In genomic region chr3:30012941-30013543, GRCh38 we compare ENCODE assay signal across 8 cellular contexts.
DNase-seq lines count a peak whose midpoint lies in the region; ATAC-seq and TF ChIP-seq lines count a peak whose summit lies in the region.

No MANE protein-coding gene starts in this region.

- POLR2A ChIA-PET in HEK293T (lab: Yijun Ruan, JAX), result no interaction called here
- POLR2A ChIA-PET in activated CD8-positive, alpha-beta T cell treated with anti-CD3 and anti-CD28 coated beads for 36 hours (lab: Charles Lee), result no interaction called here

- peak; percentile 67 for DNase-seq in COLO668 (lab: John Stamatoyannopoulos, UW; ENCODE audit: unreplicated experiment)
- peak; percentile 50 for DNase-seq in HEK293T (ENCODE audit: extremely low spot score)
- peak; percentile 45 for DNase-seq in NCI-H460 (ENCODE audit: extremely low read depth, low read depth)
- DNase-seq in activated CD8-positive, alpha-beta T cell treated with anti-CD3 and anti-CD28 coated beads for 36 hours, result peak; percentile 74
- peak; percentile 50 to 72 for DNase-seq in erythroblast (lab: John Stamatoyannopoulos, UW)
- peak; percentile 76 for DNase-seq in mucosa of gallbladder (ENCODE audit: low spot score)
- peak; percentile 5 to 21 for DNase-seq in stimulated activated naive CD8-positive, alpha-beta T cell treated with anti-CD3 and anti-CD28 coated beads, Interleukin-15, amount 100 ng/mL, for 72 hours

- H3K4me1 Mint-ChIP-seq in activated CD8-positive, alpha-beta T cell treated with anti-CD3 and anti-CD28 coated beads for 36 hours (ENCODE audit: low read depth), result peaks cover 6% of the 10 kb centered on the region
- peaks cover 13% of the 10 kb centered on the region for H3K4me1 Mint-ChIP-seq in stimulated activated naive CD8-positive, alpha-beta T cell treated with anti-CD3 and anti-CD28 coated beads, Interleukin-15, amount 100 ng/mL, for 72 hours

- no peaks in the 10 kb centered on the region for H3K9me3 Mint-ChIP-seq in activated CD8-positive, alpha-beta T cell treated with anti-CD3 and anti-CD28 coated beads for 36 hours
- no peaks in the 10 kb centered on the region for H3K9me3 Mint-ChIP-seq in stimulated activated naive CD8-positive, alpha-beta T cell treated with anti-CD3 and anti-CD28 coated beads, Interleukin-15, amount 100 ng/mL, for 72 hours

- no peak overlapping the region for H3K27ac Mint-ChIP-seq in activated CD8-positive, alpha-beta T cell treated with anti-CD3 and anti-CD28 coated beads for 36 hours
- no peak overlapping the region for H3K27ac Mint-ChIP-seq in stimulated activated naive CD8-positive, alpha-beta T cell treated with anti-CD3 and anti-CD28 coated beads, Interleukin-15, amount 100 ng/mL, for 72 hours

- no peak for ATAC-seq in activated CD8-positive, alpha-beta T cell treated with anti-CD3 and anti-CD28 coated beads for 36 hours
- ATAC-seq in stimulated activated naive CD8-positive, alpha-beta T cell treated with anti-CD3 and anti-CD28 coated beads, Interleukin-15, amount 100 ng/mL, for 72 hours, result no peak
- ATAC-seq in GM21390 (IDR thresholded peaks at IDR 0.05; ENCODE audit: unreplicated experiment), result no peak

- intact Hi-C loops in activated CD8-positive, alpha-beta T cell treated with anti-CD3 and anti-CD28 coated beads for 36 hours (cut with micrococcal nuclease), result loop anchor here (10.0 kb wide), 2 partner anchors 182 to 742 kb away; no protein-coding TSS in a partner anchor

- TF ChIP-seq POLR2A in erythroblast (IDR thresholded peaks at IDR 0.05; ENCODE audit: low read length), result no peak

- peaks cover 9% of the 10 kb centered on the region for H3K27me3 Mint-ChIP-seq in activated CD8-positive, alpha-beta T cell treated with anti-CD3 and anti-CD28 coated beads for 36 hours
- no peaks in the 10 kb centered on the region for H3K27me3 Mint-ChIP-seq in stimulated activated naive CD8-positive, alpha-beta T cell treated with anti-CD3 and anti-CD28 coated beads, Interleukin-15, amount 100 ng/mL, for 72 hours

- peak; percentile 78 for TF ChIP-seq CTCF in activated CD8-positive, alpha-beta T cell treated with anti-CD3 and anti-CD28 coated beads for 36 hours (IDR thresholded peaks at IDR 0.05)

- H3K4me3 Mint-ChIP-seq in activated CD8-positive, alpha-beta T cell treated with anti-CD3 and anti-CD28 coated beads for 36 hours, result no peak overlapping the region
- H3K4me3 Mint-ChIP-seq in stimulated activated naive CD8-positive, alpha-beta T cell treated with anti-CD3 and anti-CD28 coated beads, Interleukin-15, amount 100 ng/mL, for 72 hours, result no peak overlapping the region

- H3K36me3 Mint-ChIP-seq in activated CD8-positive, alpha-beta T cell treated with anti-CD3 and anti-CD28 coated beads for 36 hours (ENCODE audit: low read depth), result no peaks in the 10 kb centered on the region

- CTCF ChIA-PET in HEK293T (lab: Yijun Ruan, JAX), result interaction anchor here (0.6 to 1.2 kb wide), 3 partner anchors 9 to 397 kb away, joined by 3 to 6 read pairs (median 4); no protein-coding TSS in a partner anchor
- CTCF ChIA-PET in activated CD8-positive, alpha-beta T cell treated with anti-CD3 and anti-CD28 coated beads for 36 hours (lab: Charles Lee), result interaction anchor here (0.7 to 2.7 kb wide), 28 partner anchors 8 to 1456 kb away, joined by 3 to 34 read pairs (median 3); no protein-coding TSS in a partner anchor

TF ChIP-seq in HEK293T, 16 proteins besides CTCF, POLR2A, EP300 and RAD21:
- TF ChIP-seq CTBP1 (IDR thresholded peaks at IDR 0.05; ENCODE audit: borderline replicate concordance) (no peak), BHLHE40 (IDR thresholded peaks at IDR 0.05; ENCODE audit: borderline replicate concordance) (no peak), LEF1 (IDR thresholded peaks at IDR 0.05; ENCODE audit: borderline replicate concordance) (no peak), HDGF (IDR thresholded peaks at IDR 0.05; ENCODE audit: borderline replicate concordance) (no peak), FOXM1 (IDR thresholded peaks at IDR 0.05; ENCODE audit: borderline replicate concordance) (no peak), FOXA1 (IDR thresholded peaks at IDR 0.05) (no peak)

Comparison
In these comparisons a context has a peak if more than half of its experiments do, and no peak if none do; other contexts are left out.
1. DNase-seq: peak in every context shown above with its lines; median percentile 76 in mucosa of gallbladder; 74 in activated CD8-positive, alpha-beta T cell treated with anti-CD3 and anti-CD28 coated beads for 36 hours; 67 in COLO668; 61 in erythroblast; 50 in HEK293T; 45 in NCI-H460; 13 in stimulated activated naive CD8-positive, alpha-beta T cell treated with anti-CD3 and anti-CD28 coated beads, Interleukin-15, amount 100 ng/mL, for 72 hours.